In the genomic region with DNA sequence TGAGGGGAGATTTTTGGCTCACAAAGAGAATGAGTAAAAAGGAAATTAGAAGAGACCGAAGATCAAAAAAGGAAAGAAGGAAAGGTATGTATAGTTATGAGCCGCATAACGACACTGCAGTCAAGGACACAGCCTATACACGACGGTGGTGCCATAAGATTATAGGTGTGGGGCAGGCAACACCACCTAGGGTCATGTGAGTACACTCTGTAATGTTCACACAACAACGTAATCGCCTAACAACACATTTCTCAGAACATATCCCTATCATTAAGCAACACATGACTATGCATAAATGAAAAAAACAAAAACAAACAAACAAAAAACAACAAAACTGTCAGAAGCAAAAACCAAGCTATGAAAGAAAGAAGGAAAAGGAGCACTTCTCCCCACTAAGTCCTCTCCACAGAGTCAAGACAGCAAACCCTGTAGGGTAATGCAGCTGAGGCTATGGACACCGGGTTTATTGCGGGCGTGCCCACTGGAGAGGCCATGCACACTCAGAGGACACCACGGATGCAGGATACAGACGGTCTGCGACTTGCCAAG, we compare ENCODE assay signal across 13 cellular contexts. TPM values are rescaled to one million over a fixed set of nuclear protein-coding genes. Genes with fewer than 3 reads are reported as not detected.
DNase-seq lines count a peak whose midpoint lies in the region; ATAC-seq and TF ChIP-seq lines count a peak whose summit lies in the region.
"Had no signal": no experiment of that assay in that cellular context is flagged by ENCODE, and none has a peak within 500 bp of the region (broad histone marks: within the 10 kb centered on the region; RNA-seq: fewer than 3 reads in every experiment).

No MANE protein-coding gene starts in this region.

- no peaks in the 10 kb centered on the region for H3K9me3 Mint-ChIP-seq in activated CD8-positive, alpha-beta memory T cell treated with anti-CD3 and anti-CD28 coated beads, Interleukin-2, amount 10 ng/mL, durations not matched to agents 7 days and 5 days (ENCODE audit: low read depth)
- no peaks in the 10 kb centered on the region for H3K9me3 Mint-ChIP-seq in activated CD8-positive, alpha-beta T cell treated with anti-CD3 and anti-CD28 coated beads, Interleukin-2, amount 10 ng/mL, durations not matched to agents 7 days and 5 days (ENCODE audit: insufficient read depth)
- H3K9me3 Mint-ChIP-seq in stimulated activated memory B cell treated with anti-CD40 and anti-IgM and Interleukin-4, amounts not matched to agents 10 μg/mL and 1 μg/mL and 100 μg/mL, for 72 hours: no peaks in the 10 kb centered on the region

- 82 to 88% methylated on average over 12 of the region's 13 CpGs for WGBS in gastroesophageal sphincter (ENCODE audit: low coverage in 1 of 2), 2 donors

- POLR2A ChIA-PET in activated CD8-positive, alpha-beta T cell treated with anti-CD3 and anti-CD28 coated beads, Interleukin-2, amount 10 ng/mL, durations not matched to agents 7 days and 5 days (lab: Charles Lee): interaction anchor here (0.8 to 1.9 kb wide), 4 partner anchors 8 to 57 kb away, joined by 3 to 15 read pairs (median 4); no protein-coding TSS in a partner anchor

- ATAC-seq in activated CD8-positive, alpha-beta memory T cell treated with anti-CD3 and anti-CD28 coated beads, Interleukin-2, amount 10 ng/mL, durations not matched to agents 7 days and 5 days: peak; percentile 65
- peak; percentile 55 for ATAC-seq in HG02870 (IDR thresholded peaks at IDR 0.05; ENCODE audit: unreplicated experiment)
- peak; percentile 43 for ATAC-seq in activated CD8-positive, alpha-beta T cell treated with anti-CD3 and anti-CD28 coated beads, Interleukin-2, amount 10 ng/mL, durations not matched to agents 7 days and 5 days
- peak; percentile 34 for ATAC-seq in stimulated activated memory B cell treated with anti-CD40 and anti-IgM and Interleukin-4, amounts not matched to agents 10 μg/mL and 1 μg/mL and 100 μg/mL, for 72 hours
- ATAC-seq in gastroesophageal sphincter: no peak

- no peaks in the 10 kb centered on the region for H3K27me3 Mint-ChIP-seq in activated CD8-positive, alpha-beta memory T cell treated with anti-CD3 and anti-CD28 coated beads, Interleukin-2, amount 10 ng/mL, durations not matched to agents 7 days and 5 days
- no peaks in the 10 kb centered on the region for H3K27me3 Mint-ChIP-seq in activated CD8-positive, alpha-beta T cell treated with anti-CD3 and anti-CD28 coated beads, Interleukin-2, amount 10 ng/mL, durations not matched to agents 7 days and 5 days (ENCODE audit: low read depth)
- no peaks in the 10 kb centered on the region for H3K27me3 Mint-ChIP-seq in stimulated activated memory B cell treated with anti-CD40 and anti-IgM and Interleukin-4, amounts not matched to agents 10 μg/mL and 1 μg/mL and 100 μg/mL, for 72 hours
- H3K27me3 Mint-ChIP-seq: progenitor cell of endocrine pancreas had no signal

- H3K36me3 ChIP-seq in gastroesophageal sphincter: no peaks in the 10 kb centered on the region
- H3K36me3 ChIP-seq: lower lobe of right lung had no signal

- H3K36me3 Mint-ChIP-seq in activated CD8-positive, alpha-beta memory T cell treated with anti-CD3 and anti-CD28 coated beads, Interleukin-2, amount 10 ng/mL, durations not matched to agents 7 days and 5 days: peaks cover 5% of the 10 kb centered on the region
- H3K36me3 Mint-ChIP-seq in activated CD8-positive, alpha-beta T cell treated with anti-CD3 and anti-CD28 coated beads, Interleukin-2, amount 10 ng/mL, durations not matched to agents 7 days and 5 days (ENCODE audit: low read depth): peaks cover 27% of the 10 kb centered on the region
- no peaks in the 10 kb centered on the region for H3K36me3 Mint-ChIP-seq in stimulated activated memory B cell treated with anti-CD40 and anti-IgM and Interleukin-4, amounts not matched to agents 10 μg/mL and 1 μg/mL and 100 μg/mL, for 72 hours

- peaks cover 81% of the 10 kb centered on the region for H3K4me1 Mint-ChIP-seq in activated CD8-positive, alpha-beta memory T cell treated with anti-CD3 and anti-CD28 coated beads, Interleukin-2, amount 10 ng/mL, durations not matched to agents 7 days and 5 days
- peaks cover 86% of the 10 kb centered on the region for H3K4me1 Mint-ChIP-seq in activated CD8-positive, alpha-beta T cell treated with anti-CD3 and anti-CD28 coated beads, Interleukin-2, amount 10 ng/mL, durations not matched to agents 7 days and 5 days (ENCODE audit: low read depth)
- H3K4me1 Mint-ChIP-seq in stimulated activated memory B cell treated with anti-CD40 and anti-IgM and Interleukin-4, amounts not matched to agents 10 μg/mL and 1 μg/mL and 100 μg/mL, for 72 hours: peaks cover 72% of the 10 kb centered on the region

- peak overlapping the region; percentile 58 for H3K4me3 Mint-ChIP-seq in activated CD8-positive, alpha-beta memory T cell treated with anti-CD3 and anti-CD28 coated beads, Interleukin-2, amount 10 ng/mL, durations not matched to agents 7 days and 5 days
- peak overlapping the region; percentile 54 for H3K4me3 Mint-ChIP-seq in activated CD8-positive, alpha-beta T cell treated with anti-CD3 and anti-CD28 coated beads, Interleukin-2, amount 10 ng/mL, durations not matched to agents 7 days and 5 days
- peak overlapping the region; percentile 13 for H3K4me3 Mint-ChIP-seq in stimulated activated memory B cell treated with anti-CD40 and anti-IgM and Interleukin-4, amounts not matched to agents 10 μg/mL and 1 μg/mL and 100 μg/mL, for 72 hours

- CTCF ChIA-PET in activated CD8-positive, alpha-beta memory T cell treated with anti-CD3 and anti-CD28 coated beads, Interleukin-2, amount 10 ng/mL, durations not matched to agents 7 days and 5 days (lab: Charles Lee): interaction anchor here (0.7 to 2.7 kb wide), 10 partner anchors 8 to 96 kb away, joined by 3 to 15 read pairs (median 4); partner anchors contain the start of gene PIP4K2A
- CTCF ChIA-PET in activated CD8-positive, alpha-beta T cell treated with anti-CD3 and anti-CD28 coated beads, Interleukin-2, amount 10 ng/mL, durations not matched to agents 7 days and 5 days (lab: Charles Lee): interaction anchor here (0.9 to 2.2 kb wide), 12 partner anchors 8 to 95 kb away, joined by 3 to 11 read pairs (median 4); partner anchors contain the start of gene PIP4K2A

- no peak overlapping the region for H3K27ac ChIP-seq in gastroesophageal sphincter
- H3K27ac ChIP-seq: lower lobe of right lung had no signal

- peaks cover 5 to 43% (median 5%) of the 10 kb centered on the region in 3 donors for H3K4me1 ChIP-seq in gastroesophageal sphincter

- no peak for DNase-seq in activated CD8-positive, alpha-beta memory T cell treated with anti-CD3 and anti-CD28 coated beads, Interleukin-2, amount 10 ng/mL, durations not matched to agents 7 days and 5 days
- DNase-seq in activated CD8-positive, alpha-beta memory T cell treated with anti-CD3 and anti-CD28 coated beads, Interleukin-2, amount 50 U/mL, for 48 hours: no peak
- peak; percentile 23 for DNase-seq in activated CD8-positive, alpha-beta T cell treated with anti-CD3 and anti-CD28 coated beads, Interleukin-2, amount 10 ng/mL, durations not matched to agents 7 days and 5 days
- no peak for DNase-seq in AG08395 (ENCODE audit: low spot score)
- DNase-seq in germinal center (ENCODE audit: low spot score): no peak
- DNase-seq: GDM1; lower lobe of right lung; NCI-H510A; stimulated activated CD4-positive, alpha-beta T cell treated with anti-CD3 and anti-CD28 coated beads, Interleukin-4, amount 100 ng/mL, for 24 hours had no signal

- no peak for TF ChIP-seq EP300 in gastroesophageal sphincter (IDR thresholded peaks at IDR 0.05)

- no peaks in the 10 kb centered on the region for H3K9me3 ChIP-seq in gastroesophageal sphincter
- H3K9me3 ChIP-seq: lower lobe of right lung had no signal

- H3K4me3 ChIP-seq in gastroesophageal sphincter: no peak overlapping the region
- H3K4me3 ChIP-seq: lower lobe of right lung had no signal

- TF ChIP-seq POLR2A in gastroesophageal sphincter (IDR thresholded peaks at IDR 0.05): no peak

- peak overlapping the region; percentile 90 for H3K27ac Mint-ChIP-seq in activated CD8-positive, alpha-beta memory T cell treated with anti-CD3 and anti-CD28 coated beads, Interleukin-2, amount 10 ng/mL, durations not matched to agents 7 days and 5 days
- H3K27ac Mint-ChIP-seq in activated CD8-positive, alpha-beta T cell treated with anti-CD3 and anti-CD28 coated beads, Interleukin-2, amount 10 ng/mL, durations not matched to agents 7 days and 5 days: peak overlapping the region; percentile 78
- peak overlapping the region; percentile 41 for H3K27ac Mint-ChIP-seq in stimulated activated memory B cell treated with anti-CD40 and anti-IgM and Interleukin-4, amounts not matched to agents 10 μg/mL and 1 μg/mL and 100 μg/mL, for 72 hours
- H3K27ac Mint-ChIP-seq: progenitor cell of endocrine pancreas had no signal

- TF ChIP-seq CTCF in gastroesophageal sphincter (IDR thresholded peaks at IDR 0.05): no peak

- no peaks in the 10 kb centered on the region for H3K27me3 ChIP-seq in gastroesophageal sphincter

RNA-seq across cellular contexts. Expression of gene PIP4K2A, which starts 45.1 kb away (rescaled TPM):
- 100 to 1,000 TPM; 129 to 136 TPM for total RNA-seq in activated CD8-positive, alpha-beta memory T cell treated with anti-CD3 and anti-CD28 coated beads, Interleukin-2, amount 10 ng/mL, durations not matched to agents 7 days and 5 days
- 100 to 1,000 TPM; 154 to 164 TPM for total RNA-seq in activated CD8-positive, alpha-beta T cell treated with anti-CD3 and anti-CD28 coated beads, Interleukin-2, amount 10 ng/mL, durations not matched to agents 7 days and 5 days
- total RNA-seq in gastroesophageal sphincter: 10 to 100 TPM; 30.4 to 57.2 (median 51.3) TPM
